2 cellular contexts compared by ENCODE assay signal in genomic region chr19:15640904-15641597, GRCh38.
A peak's percentile ranks its signal among the peaks of the same experiment; 100 is the strongest.
TF ChIP-seq lines count a peak whose summit lies in the region.

No MANE protein-coding gene starts in this region.

TF ChIP-seq in K562, 482 proteins besides CTCF, POLR2A, EP300 and RAD21 (continues in another document):
- TF ChIP-seq, protein P1, sequence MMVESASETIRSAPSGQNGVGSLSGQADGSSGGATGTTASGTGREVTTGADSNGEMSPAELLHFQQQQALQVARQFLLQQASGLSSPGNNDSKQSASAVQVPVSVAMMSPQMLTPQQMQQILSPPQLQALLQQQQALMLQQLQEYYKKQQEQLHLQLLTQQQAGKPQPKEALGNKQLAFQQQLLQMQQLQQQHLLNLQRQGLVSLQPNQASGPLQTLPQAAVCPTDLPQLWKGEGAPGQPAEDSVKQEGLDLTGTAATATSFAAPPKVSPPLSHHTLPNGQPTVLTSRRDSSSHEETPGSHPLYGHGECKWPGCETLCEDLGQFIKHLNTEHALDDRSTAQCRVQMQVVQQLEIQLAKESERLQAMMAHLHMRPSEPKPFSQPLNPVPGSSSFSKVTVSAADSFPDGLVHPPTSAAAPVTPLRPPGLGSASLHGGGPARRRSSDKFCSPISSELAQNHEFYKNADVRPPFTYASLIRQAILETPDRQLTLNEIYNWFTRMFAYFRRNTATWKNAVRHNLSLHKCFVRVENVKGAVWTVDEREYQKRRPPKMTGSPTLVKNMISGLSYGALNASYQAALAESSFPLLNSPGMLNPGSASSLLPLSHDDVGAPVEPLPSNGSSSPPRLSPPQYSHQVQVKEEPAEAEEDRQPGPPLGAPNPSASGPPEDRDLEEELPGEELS (CRISPR knock-in tag; IDR thresholded peaks at IDR 0.05; ENCODE audit: borderline replicate concordance) = no peak
- TF ChIP-seq, protein P2, sequence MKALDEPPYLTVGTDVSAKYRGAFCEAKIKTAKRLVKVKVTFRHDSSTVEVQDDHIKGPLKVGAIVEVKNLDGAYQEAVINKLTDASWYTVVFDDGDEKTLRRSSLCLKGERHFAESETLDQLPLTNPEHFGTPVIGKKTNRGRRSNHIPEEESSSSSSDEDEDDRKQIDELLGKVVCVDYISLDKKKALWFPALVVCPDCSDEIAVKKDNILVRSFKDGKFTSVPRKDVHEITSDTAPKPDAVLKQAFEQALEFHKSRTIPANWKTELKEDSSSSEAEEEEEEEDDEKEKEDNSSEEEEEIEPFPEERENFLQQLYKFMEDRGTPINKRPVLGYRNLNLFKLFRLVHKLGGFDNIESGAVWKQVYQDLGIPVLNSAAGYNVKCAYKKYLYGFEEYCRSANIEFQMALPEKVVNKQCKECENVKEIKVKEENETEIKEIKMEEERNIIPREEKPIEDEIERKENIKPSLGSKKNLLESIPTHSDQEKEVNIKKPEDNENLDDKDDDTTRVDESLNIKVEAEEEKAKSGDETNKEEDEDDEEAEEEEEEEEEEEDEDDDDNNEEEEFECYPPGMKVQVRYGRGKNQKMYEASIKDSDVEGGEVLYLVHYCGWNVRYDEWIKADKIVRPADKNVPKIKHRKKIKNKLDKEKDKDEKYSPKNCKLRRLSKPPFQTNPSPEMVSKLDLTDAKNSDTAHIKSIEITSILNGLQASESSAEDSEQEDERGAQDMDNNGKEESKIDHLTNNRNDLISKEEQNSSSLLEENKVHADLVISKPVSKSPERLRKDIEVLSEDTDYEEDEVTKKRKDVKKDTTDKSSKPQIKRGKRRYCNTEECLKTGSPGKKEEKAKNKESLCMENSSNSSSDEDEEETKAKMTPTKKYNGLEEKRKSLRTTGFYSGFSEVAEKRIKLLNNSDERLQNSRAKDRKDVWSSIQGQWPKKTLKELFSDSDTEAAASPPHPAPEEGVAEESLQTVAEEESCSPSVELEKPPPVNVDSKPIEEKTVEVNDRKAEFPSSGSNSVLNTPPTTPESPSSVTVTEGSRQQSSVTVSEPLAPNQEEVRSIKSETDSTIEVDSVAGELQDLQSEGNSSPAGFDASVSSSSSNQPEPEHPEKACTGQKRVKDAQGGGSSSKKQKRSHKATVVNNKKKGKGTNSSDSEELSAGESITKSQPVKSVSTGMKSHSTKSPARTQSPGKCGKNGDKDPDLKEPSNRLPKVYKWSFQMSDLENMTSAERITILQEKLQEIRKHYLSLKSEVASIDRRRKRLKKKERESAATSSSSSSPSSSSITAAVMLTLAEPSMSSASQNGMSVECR (CRISPR knock-in tag; IDR thresholded peaks at IDR 0.05) = no peak
- TF ChIP-seq, protein P3, sequence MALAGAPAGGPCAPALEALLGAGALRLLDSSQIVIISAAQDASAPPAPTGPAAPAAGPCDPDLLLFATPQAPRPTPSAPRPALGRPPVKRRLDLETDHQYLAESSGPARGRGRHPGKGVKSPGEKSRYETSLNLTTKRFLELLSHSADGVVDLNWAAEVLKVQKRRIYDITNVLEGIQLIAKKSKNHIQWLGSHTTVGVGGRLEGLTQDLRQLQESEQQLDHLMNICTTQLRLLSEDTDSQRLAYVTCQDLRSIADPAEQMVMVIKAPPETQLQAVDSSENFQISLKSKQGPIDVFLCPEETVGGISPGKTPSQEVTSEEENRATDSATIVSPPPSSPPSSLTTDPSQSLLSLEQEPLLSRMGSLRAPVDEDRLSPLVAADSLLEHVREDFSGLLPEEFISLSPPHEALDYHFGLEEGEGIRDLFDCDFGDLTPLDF (CRISPR knock-in tag; IDR thresholded peaks at IDR 0.05) = no peak
- TF ChIP-seq EWSR1 (IDR thresholded peaks at IDR 0.05; ENCODE audit: borderline replicate concordance, low read depth, partially characterized antibody) (no peak), DMBX1 (CRISPR knock-in tag; IDR thresholded peaks at IDR 0.05; ENCODE audit: borderline replicate concordance) (no peak), AFF1 (IDR thresholded peaks at IDR 0.05; ENCODE audit: low read depth in 1 of 2, partially characterized antibody in 2 of 2) (no peak), NUFIP1 (IDR thresholded peaks at IDR 0.05; ENCODE audit: partially characterized antibody) (no peak)
- TF ChIP-seq, protein P4, sequence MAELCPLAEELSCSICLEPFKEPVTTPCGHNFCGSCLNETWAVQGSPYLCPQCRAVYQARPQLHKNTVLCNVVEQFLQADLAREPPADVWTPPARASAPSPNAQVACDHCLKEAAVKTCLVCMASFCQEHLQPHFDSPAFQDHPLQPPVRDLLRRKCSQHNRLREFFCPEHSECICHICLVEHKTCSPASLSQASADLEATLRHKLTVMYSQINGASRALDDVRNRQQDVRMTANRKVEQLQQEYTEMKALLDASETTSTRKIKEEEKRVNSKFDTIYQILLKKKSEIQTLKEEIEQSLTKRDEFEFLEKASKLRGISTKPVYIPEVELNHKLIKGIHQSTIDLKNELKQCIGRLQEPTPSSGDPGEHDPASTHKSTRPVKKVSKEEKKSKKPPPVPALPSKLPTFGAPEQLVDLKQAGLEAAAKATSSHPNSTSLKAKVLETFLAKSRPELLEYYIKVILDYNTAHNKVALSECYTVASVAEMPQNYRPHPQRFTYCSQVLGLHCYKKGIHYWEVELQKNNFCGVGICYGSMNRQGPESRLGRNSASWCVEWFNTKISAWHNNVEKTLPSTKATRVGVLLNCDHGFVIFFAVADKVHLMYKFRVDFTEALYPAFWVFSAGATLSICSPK (IDR thresholded peaks at IDR 0.05; ENCODE audit: borderline replicate concordance) = no peak

TF ChIP-seq in HepG2, 621 proteins besides CTCF, POLR2A, EP300 and RAD21 (continues in another document):
- no peak for TF ChIP-seq HOXD1 (CRISPR knock-in tag; IDR thresholded peaks at IDR 0.05)
- TF ChIP-seq LBX2 (CRISPR knock-in tag; IDR thresholded peaks at IDR 0.05; ENCODE audit: borderline replicate concordance) = no peak
- TF ChIP-seq ZNF232 (CRISPR knock-in tag; IDR thresholded peaks at IDR 0.05; ENCODE audit: borderline replicate concordance) = no peak
- TF ChIP-seq ZNF460 (CRISPR knock-in tag; IDR thresholded peaks at IDR 0.05; ENCODE audit: borderline replicate concordance) = no peak
- TF ChIP-seq HOXA9 (CRISPR knock-in tag; IDR thresholded peaks at IDR 0.05; ENCODE audit: borderline replicate concordance) = no peak
- no peak for TF ChIP-seq ZNF256 (CRISPR knock-in tag; conservative IDR thresholded peaks at IDR 0.05)
- TF ChIP-seq MEF2D (CRISPR knock-in tag; IDR thresholded peaks at IDR 0.05) = no peak
- TF ChIP-seq AHDC1 (CRISPR knock-in tag; IDR thresholded peaks at IDR 0.05; ENCODE audit: borderline replicate concordance) = no peak
- no peak for TF ChIP-seq KLF9 (CRISPR knock-in tag; IDR thresholded peaks at IDR 0.05; ENCODE audit: low read depth)
- TF ChIP-seq GLI4 (CRISPR knock-in tag; IDR thresholded peaks at IDR 0.05; ENCODE audit: borderline replicate concordance) = peak; percentile 4; the same call in 1 of the 2 replicates
- TF ChIP-seq ZGPAT (CRISPR knock-in tag; IDR thresholded peaks at IDR 0.05) = peak; percentile 50
- peak; percentile 35 for TF ChIP-seq NR2F6 (IDR thresholded peaks at IDR 0.05)
- no peak; the same call in 1 of the 2 replicates for TF ChIP-seq NR2F6 (CRISPR knock-in tag; IDR thresholded peaks at IDR 0.05)
- TF ChIP-seq RBM22 (optimal IDR thresholded peaks at IDR 0.05; ENCODE audit: low read length) = no peak
- no peak for TF ChIP-seq KDM5B (CRISPR knock-in tag; IDR thresholded peaks at IDR 0.05; ENCODE audit: borderline replicate concordance)
- TF ChIP-seq BRF2 (CRISPR knock-in tag; IDR thresholded peaks at IDR 0.05) = no peak
- no peak for TF ChIP-seq ATF7 (IDR thresholded peaks at IDR 0.05)
- TF ChIP-seq ATF7 (CRISPR knock-in tag; IDR thresholded peaks at IDR 0.05) = no peak
- TF ChIP-seq IKZF4 (CRISPR knock-in tag; IDR thresholded peaks at IDR 0.05; ENCODE audit: borderline replicate concordance, low read depth, not compliant biosample characterization) = no peak
- TF ChIP-seq ZNF746 (CRISPR knock-in tag; IDR thresholded peaks at IDR 0.05) = peak; percentile 37; the same call in 1 of the 2 replicates
- TF ChIP-seq, protein P5, sequence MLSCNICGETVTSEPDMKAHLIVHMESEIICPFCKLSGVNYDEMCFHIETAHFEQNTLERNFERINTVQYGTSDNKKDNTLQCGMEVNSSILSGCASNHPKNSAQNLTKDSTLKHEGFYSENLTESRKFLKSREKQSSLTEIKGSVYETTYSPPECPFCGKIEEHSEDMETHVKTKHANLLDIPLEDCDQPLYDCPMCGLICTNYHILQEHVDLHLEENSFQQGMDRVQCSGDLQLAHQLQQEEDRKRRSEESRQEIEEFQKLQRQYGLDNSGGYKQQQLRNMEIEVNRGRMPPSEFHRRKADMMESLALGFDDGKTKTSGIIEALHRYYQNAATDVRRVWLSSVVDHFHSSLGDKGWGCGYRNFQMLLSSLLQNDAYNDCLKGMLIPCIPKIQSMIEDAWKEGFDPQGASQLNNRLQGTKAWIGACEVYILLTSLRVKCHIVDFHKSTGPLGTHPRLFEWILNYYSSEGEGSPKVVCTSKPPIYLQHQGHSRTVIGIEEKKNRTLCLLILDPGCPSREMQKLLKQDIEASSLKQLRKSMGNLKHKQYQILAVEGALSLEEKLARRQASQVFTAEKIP (CRISPR knock-in tag; IDR thresholded peaks at IDR 0.05; ENCODE audit: borderline replicate concordance) = no peak
- no peak for TF ChIP-seq NFYB (CRISPR knock-in tag; IDR thresholded peaks at IDR 0.05)
- no peak for TF ChIP-seq ZFP41 (CRISPR knock-in tag; IDR thresholded peaks at IDR 0.05; ENCODE audit: borderline replicate concordance)
- TF ChIP-seq SKIL (CRISPR knock-in tag; IDR thresholded peaks at IDR 0.05; ENCODE audit: borderline replicate concordance) = peak; percentile 38; the same call in 1 of the 2 replicates
- no peak for TF ChIP-seq U2AF1 (optimal IDR thresholded peaks at IDR 0.05; ENCODE audit: low read depth, low read length)
- TF ChIP-seq KAT7 (CRISPR knock-in tag; IDR thresholded peaks at IDR 0.05; ENCODE audit: borderline replicate concordance) = no peak; the same call in 1 of the 2 replicates
- TF ChIP-seq BRD4 (CRISPR knock-in tag; IDR thresholded peaks at IDR 0.05) = no peak
